In genomic region chr12:122265931-122266771, GRCh38 we compare ENCODE assay signal across 1 cellular context.
TF ChIP-seq lines count a peak whose summit lies in the region.

VPS33A (minus strand) TSS chr12:122266494; CDS start chr12:122266408, 86 bp downstream.

TF ChIP-seq in K562, 482 proteins besides CTCF, POLR2A, EP300 and RAD21 (continued from another document and continues in another):
- TF ChIP-seq, protein P1, sequence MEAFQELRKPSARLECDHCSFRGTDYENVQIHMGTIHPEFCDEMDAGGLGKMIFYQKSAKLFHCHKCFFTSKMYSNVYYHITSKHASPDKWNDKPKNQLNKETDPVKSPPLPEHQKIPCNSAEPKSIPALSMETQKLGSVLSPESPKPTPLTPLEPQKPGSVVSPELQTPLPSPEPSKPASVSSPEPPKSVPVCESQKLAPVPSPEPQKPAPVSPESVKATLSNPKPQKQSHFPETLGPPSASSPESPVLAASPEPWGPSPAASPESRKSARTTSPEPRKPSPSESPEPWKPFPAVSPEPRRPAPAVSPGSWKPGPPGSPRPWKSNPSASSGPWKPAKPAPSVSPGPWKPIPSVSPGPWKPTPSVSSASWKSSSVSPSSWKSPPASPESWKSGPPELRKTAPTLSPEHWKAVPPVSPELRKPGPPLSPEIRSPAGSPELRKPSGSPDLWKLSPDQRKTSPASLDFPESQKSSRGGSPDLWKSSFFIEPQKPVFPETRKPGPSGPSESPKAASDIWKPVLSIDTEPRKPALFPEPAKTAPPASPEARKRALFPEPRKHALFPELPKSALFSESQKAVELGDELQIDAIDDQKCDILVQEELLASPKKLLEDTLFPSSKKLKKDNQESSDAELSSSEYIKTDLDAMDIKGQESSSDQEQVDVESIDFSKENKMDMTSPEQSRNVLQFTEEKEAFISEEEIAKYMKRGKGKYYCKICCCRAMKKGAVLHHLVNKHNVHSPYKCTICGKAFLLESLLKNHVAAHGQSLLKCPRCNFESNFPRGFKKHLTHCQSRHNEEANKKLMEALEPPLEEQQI (IDR thresholded peaks at IDR 0.05), result no peak; the same call in 1 of the 2 replicates
- 0 out of 2 replicates have a peak, but pooled peaks have one; percentile 20 for TF ChIP-seq KAT7 (CRISPR knock-in tag; IDR thresholded peaks at IDR 0.05; ENCODE audit: borderline replicate concordance)
- 0 out of 2 replicates have a peak, but pooled peaks have one; percentile 42 for TF ChIP-seq GATAD2A (IDR thresholded peaks at IDR 0.05)
- peak; percentile 86 for TF ChIP-seq SP1 (CRISPR knock-in tag; IDR thresholded peaks at IDR 0.05)
- TF ChIP-seq, protein P2, sequence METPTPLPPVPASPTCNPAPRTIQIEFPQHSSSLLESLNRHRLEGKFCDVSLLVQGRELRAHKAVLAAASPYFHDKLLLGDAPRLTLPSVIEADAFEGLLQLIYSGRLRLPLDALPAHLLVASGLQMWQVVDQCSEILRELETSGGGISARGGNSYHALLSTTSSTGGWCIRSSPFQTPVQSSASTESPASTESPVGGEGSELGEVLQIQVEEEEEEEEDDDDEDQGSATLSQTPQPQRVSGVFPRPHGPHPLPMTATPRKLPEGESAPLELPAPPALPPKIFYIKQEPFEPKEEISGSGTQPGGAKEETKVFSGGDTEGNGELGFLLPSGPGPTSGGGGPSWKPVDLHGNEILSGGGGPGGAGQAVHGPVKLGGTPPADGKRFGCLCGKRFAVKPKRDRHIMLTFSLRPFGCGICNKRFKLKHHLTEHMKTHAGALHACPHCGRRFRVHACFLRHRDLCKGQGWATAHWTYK (CRISPR knock-in tag; IDR thresholded peaks at IDR 0.05), result peak; percentile 47; the same call in 1 of the 2 replicates
- TF ChIP-seq ETV1 (tag; conservative IDR thresholded peaks at IDR 0.05; ENCODE audit: low read depth), result peak; percentile 84
- TF ChIP-seq, protein P3, sequence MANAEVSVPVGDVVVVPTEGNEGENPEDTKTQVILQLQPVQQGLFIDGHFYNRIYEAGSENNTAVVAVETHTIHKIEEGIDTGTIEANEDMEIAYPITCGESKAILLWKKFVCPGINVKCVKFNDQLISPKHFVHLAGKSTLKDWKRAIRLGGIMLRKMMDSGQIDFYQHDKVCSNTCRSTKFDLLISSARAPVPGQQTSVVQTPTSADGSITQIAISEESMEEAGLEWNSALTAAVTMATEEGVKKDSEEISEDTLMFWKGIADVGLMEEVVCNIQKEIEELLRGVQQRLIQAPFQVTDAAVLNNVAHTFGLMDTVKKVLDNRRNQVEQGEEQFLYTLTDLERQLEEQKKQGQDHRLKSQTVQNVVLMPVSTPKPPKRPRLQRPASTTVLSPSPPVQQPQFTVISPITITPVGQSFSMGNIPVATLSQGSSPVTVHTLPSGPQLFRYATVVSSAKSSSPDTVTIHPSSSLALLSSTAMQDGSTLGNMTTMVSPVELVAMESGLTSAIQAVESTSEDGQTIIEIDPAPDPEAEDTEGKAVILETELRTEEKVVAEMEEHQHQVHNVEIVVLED (CRISPR knock-in tag; IDR thresholded peaks at IDR 0.05), result peak; percentile 92
- TF ChIP-seq MEF2A (IDR thresholded peaks at IDR 0.05; ENCODE audit: control insufficient read depth, low read depth, low read length), result peak; percentile 76
- no peak for TF ChIP-seq PRMT5 (CRISPR knock-in tag; IDR thresholded peaks at IDR 0.05)
- TF ChIP-seq HNRNPUL1 (IDR thresholded peaks at IDR 0.05; ENCODE audit: low read length), result no peak
- TF ChIP-seq ZNF551 (CRISPR knock-in tag; IDR thresholded peaks at IDR 0.05), result no peak
- TF ChIP-seq CREB1 (IDR thresholded peaks at IDR 0.05), result peak; percentile 53; the same call in 1 of the 2 replicates
- TF ChIP-seq CREB1 (CRISPR knock-in tag; IDR thresholded peaks at IDR 0.05), result no peak; the same call in 1 of the 2 replicates
- no peak for TF ChIP-seq TEAD2 (tag; IDR thresholded peaks at IDR 0.05)
- peak; percentile 95 for TF ChIP-seq POLR2G (IDR thresholded peaks at IDR 0.05; ENCODE audit: low read depth, low read length)
- peak; percentile 92 for TF ChIP-seq TAF1 (IDR thresholded peaks at IDR 0.05; ENCODE audit: control insufficient read depth, extremely low read depth, insufficient read depth, low read length, severe bottlenecking)
- TF ChIP-seq FOXK2 (conservative IDR thresholded peaks at IDR 0.05 in 1 of 2, IDR thresholded peaks at IDR 0.05 in 1 of 2; ENCODE audit: low read depth in 2 of 2), result peak; percentile 88 to 97
- TF ChIP-seq TBP (optimal IDR thresholded peaks at IDR 0.05; ENCODE audit: low read depth, low read length), result peak; percentile 79
- TF ChIP-seq NFIC (IDR thresholded peaks at IDR 0.05), result peak; percentile 75
- 0 out of 2 replicates have a peak, but pooled peaks have one; percentile 32 for TF ChIP-seq ZNF133 (CRISPR knock-in tag; IDR thresholded peaks at IDR 0.05)
- peak in 1 of 2 experiments; percentile 18; a peak in 2 of 4 replicates for TF ChIP-seq SIX5 (IDR thresholded peaks at IDR 0.05; ENCODE audit: borderline replicate concordance in 1 of 2, insufficient read depth in 1 of 2, low read depth in 1 of 2, low read length in 2 of 2)
- no peak for TF ChIP-seq HNRNPH1 (optimal IDR thresholded peaks at IDR 0.05; ENCODE audit: low read depth, low read length)
- TF ChIP-seq FOXM1 (IDR thresholded peaks at IDR 0.05; ENCODE audit: low read depth), result peak; percentile 78
- TF ChIP-seq FOXM1 (CRISPR knock-in tag; IDR thresholded peaks at IDR 0.05; ENCODE audit: low read depth), result no peak; the same call in 1 of the 2 replicates
- no peak for TF ChIP-seq POLR2AphosphoS2 (IDR thresholded peaks at IDR 0.05; ENCODE audit: low read length)
- peak; percentile 69 for TF ChIP-seq NR2C2 (CRISPR knock-in tag; IDR thresholded peaks at IDR 0.05)
- TF ChIP-seq NR2C2 (tag; IDR thresholded peaks at IDR 0.05), result peak; percentile 83
- TF ChIP-seq ESRRA (IDR thresholded peaks at IDR 0.05; ENCODE audit: borderline replicate concordance, low read depth), result peak; percentile 55; the same call in 1 of the 2 replicates
- TF ChIP-seq, protein P4, sequence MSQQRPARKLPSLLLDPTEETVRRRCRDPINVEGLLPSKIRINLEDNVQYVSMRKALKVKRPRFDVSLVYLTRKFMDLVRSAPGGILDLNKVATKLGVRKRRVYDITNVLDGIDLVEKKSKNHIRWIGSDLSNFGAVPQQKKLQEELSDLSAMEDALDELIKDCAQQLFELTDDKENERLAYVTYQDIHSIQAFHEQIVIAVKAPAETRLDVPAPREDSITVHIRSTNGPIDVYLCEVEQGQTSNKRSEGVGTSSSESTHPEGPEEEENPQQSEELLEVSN (IDR thresholded peaks at IDR 0.05; ENCODE audit: borderline replicate concordance in 1 of 2, extremely low read depth in 1 of 2, insufficient read depth in 1 of 2, insufficient read length in 1 of 2, low read depth in 1 of 2, low read length in 1 of 2, poor library complexity in 1 of 2, severe bottlenecking in 1 of 2), result peak; percentile 52 to 76
- TF ChIP-seq ZNF407 (IDR thresholded peaks at IDR 0.05; ENCODE audit: low read depth), result peak; percentile 42; the same call in 1 of the 2 replicates
- TF ChIP-seq BCOR (IDR thresholded peaks at IDR 0.05), result peak; percentile 69; the same call in 1 of the 2 replicates
- peak; percentile 74; the same call in 1 of the 2 replicates for TF ChIP-seq ZNF212 (CRISPR knock-in tag; IDR thresholded peaks at IDR 0.05)
- TF ChIP-seq ZFX (CRISPR knock-in tag; IDR thresholded peaks at IDR 0.05), result peak; percentile 92
- no peak for TF ChIP-seq ZSCAN29 (IDR thresholded peaks at IDR 0.05)
- TF ChIP-seq, protein P5, sequence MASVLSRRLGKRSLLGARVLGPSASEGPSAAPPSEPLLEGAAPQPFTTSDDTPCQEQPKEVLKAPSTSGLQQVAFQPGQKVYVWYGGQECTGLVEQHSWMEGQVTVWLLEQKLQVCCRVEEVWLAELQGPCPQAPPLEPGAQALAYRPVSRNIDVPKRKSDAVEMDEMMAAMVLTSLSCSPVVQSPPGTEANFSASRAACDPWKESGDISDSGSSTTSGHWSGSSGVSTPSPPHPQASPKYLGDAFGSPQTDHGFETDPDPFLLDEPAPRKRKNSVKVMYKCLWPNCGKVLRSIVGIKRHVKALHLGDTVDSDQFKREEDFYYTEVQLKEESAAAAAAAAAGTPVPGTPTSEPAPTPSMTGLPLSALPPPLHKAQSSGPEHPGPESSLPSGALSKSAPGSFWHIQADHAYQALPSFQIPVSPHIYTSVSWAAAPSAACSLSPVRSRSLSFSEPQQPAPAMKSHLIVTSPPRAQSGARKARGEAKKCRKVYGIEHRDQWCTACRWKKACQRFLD (CRISPR knock-in tag; IDR thresholded peaks at IDR 0.05), result peak; percentile 67; the same call in 1 of the 2 replicates
- peak; percentile 100 for TF ChIP-seq RAD51 (IDR thresholded peaks at IDR 0.05; ENCODE audit: borderline replicate concordance, low read depth)
- TF ChIP-seq CTBP1 (IDR thresholded peaks at IDR 0.05; ENCODE audit: borderline replicate concordance), result peak; percentile 75; the same call in 1 of the 2 replicates
- TF ChIP-seq, protein P6, sequence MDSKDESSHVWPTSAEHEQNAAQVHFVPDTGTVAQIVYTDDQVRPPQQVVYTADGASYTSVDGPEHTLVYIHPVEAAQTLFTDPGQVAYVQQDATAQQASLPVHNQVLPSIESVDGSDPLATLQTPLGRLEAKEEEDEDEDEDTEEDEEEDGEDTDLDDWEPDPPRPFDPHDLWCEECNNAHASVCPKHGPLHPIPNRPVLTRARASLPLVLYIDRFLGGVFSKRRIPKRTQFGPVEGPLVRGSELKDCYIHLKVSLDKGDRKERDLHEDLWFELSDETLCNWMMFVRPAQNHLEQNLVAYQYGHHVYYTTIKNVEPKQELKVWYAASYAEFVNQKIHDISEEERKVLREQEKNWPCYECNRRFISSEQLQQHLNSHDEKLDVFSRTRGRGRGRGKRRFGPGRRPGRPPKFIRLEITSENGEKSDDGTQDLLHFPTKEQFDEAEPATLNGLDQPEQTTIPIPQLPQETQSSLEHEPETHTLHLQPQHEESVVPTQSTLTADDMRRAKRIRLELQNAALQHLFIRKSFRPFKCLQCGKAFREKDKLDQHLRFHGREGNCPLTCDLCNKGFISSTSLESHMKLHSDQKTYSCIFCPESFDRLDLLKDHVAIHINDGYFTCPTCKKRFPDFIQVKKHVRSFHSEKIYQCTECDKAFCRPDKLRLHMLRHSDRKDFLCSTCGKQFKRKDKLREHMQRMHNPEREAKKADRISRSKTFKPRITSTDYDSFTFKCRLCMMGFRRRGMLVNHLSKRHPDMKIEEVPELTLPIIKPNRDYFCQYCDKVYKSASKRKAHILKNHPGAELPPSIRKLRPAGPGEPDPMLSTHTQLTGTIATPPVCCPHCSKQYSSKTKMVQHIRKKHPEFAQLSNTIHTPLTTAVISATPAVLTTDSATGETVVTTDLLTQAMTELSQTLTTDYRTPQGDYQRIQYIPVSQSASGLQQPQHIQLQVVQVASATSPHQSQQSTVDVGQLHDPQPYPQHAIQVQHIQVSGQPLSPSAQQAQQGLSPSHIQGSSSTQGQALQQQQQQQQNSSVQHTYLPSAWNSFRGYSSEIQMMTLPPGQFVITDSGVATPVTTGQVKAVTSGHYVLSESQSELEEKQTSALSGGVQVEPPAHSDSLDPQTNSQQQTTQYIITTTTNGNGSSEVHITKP (IDR thresholded peaks at IDR 0.05; ENCODE audit: partially characterized antibody), result peak; percentile 70
- peak; percentile 91 for TF ChIP-seq CREM (IDR thresholded peaks at IDR 0.05; ENCODE audit: low read depth)
- TF ChIP-seq RBM34 (IDR thresholded peaks at IDR 0.05; ENCODE audit: borderline replicate concordance, insufficient read depth, low read length), result no peak
